Comparison of ENCODE assay signal across 16 cellular contexts in the genomic region with DNA sequence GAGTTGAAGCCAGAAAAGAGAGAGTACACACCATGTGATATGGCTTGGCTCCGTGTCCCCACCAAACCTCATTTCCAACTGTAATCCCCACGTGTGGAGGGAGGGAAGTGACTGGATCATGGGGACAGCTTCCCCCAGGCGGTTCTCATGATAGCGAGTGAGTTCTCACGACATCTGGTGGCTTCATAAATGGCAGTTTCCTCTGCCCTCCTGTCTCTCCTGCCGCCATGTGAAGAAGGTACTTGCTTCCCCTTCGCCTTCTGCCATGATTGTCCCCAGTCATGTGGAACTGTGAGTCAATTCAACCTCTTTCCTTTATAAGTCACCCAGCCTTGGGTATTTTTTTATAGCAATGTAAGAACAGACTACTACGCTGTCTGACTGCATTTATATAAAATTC. TPM values are rescaled to one million over a fixed set of nuclear protein-coding genes. Genes with fewer than 3 reads are reported as not detected.
DNase-seq lines count a peak whose midpoint lies in the region; ATAC-seq and TF ChIP-seq lines count a peak whose summit lies in the region.
"Had no signal": no experiment of that assay in that cellular context is flagged by ENCODE, and none has a peak within 500 bp of the region (broad histone marks: within the 10 kb centered on the region; RNA-seq: fewer than 3 reads in every experiment).

No MANE protein-coding gene starts in this region.

- H3K36me3 Mint-ChIP-seq in stimulated activated effector memory CD8-positive, alpha-beta T cell treated with anti-CD3 and anti-CD28 coated beads, Interleukin-12 subunit alpha, Interleukin-12 subunit beta, amount 100 ng/mL, for 72 hours: no peaks in the 10 kb centered on the region

- H3K9me3 Mint-ChIP-seq in stimulated activated effector memory CD8-positive, alpha-beta T cell treated with anti-CD3 and anti-CD28 coated beads, Interleukin-12 subunit alpha, Interleukin-12 subunit beta, amount 100 ng/mL, for 72 hours: no peaks in the 10 kb centered on the region

- peaks cover 52% of the 10 kb centered on the region for H3K4me1 Mint-ChIP-seq in stimulated activated effector memory CD8-positive, alpha-beta T cell treated with anti-CD3 and anti-CD28 coated beads, Interleukin-12 subunit alpha, Interleukin-12 subunit beta, amount 100 ng/mL, for 72 hours

- DNase-seq in Right ventricle myocardium superior (peak; percentile 4), cardiac septum (ENCODE audit: low spot score) (no peak), foreskin fibroblast (peak; percentile 36 to 52), midbrain (lab: John Stamatoyannopoulos, UW) (no peak), NCI-H2029 treated with DMSO at 0.1 percent for 48 hours (lab: John Stamatoyannopoulos, UW) (no peak)
- no peak for DNase-seq in stimulated activated effector memory CD8-positive, alpha-beta T cell treated with anti-CD3 and anti-CD28 coated beads, Interleukin-12 subunit alpha, Interleukin-12 subunit beta, amount 100 ng/mL, for 72 hours (ENCODE audit: low spot score in 2 of 2)
- DNase-seq: activated CD4-positive, alpha-beta T cell treated with anti-CD3 and anti-CD28 coated beads, Interleukin-2, amount 50 U/mL, for 48 hours; activated effector memory CD4-positive, alpha-beta T cell treated with Interleukin-2 at 50 U/mL for 16 hours; DND-41; GOT3; NCI-H2171 treated with DMSO at 0.1 percent for 48 hours; PC-3; T-helper 2 cell had no signal

- H3K27ac Mint-ChIP-seq in stimulated activated effector memory CD8-positive, alpha-beta T cell treated with anti-CD3 and anti-CD28 coated beads, Interleukin-12 subunit alpha, Interleukin-12 subunit beta, amount 100 ng/mL, for 72 hours: peak overlapping the region; percentile 51

- H3K4me3 Mint-ChIP-seq in stimulated activated effector memory CD8-positive, alpha-beta T cell treated with anti-CD3 and anti-CD28 coated beads, Interleukin-12 subunit alpha, Interleukin-12 subunit beta, amount 100 ng/mL, for 72 hours: no peak overlapping the region

- intact Hi-C loops in Right ventricle myocardium superior (cut with DNase I) (loop anchor here (5.0 kb wide), 1 partner anchor 112 kb away; no protein-coding TSS in a partner anchor), cardiac septum (cut with DNase I) (loop anchor here (5.0 to 10.0 kb wide), 2 partner anchors 112 to 359 kb away; partner anchors contain the start of gene RPS21)

- TF ChIP-seq CTCF in foreskin fibroblast (IDR thresholded peaks at IDR 0.05; ENCODE audit: low read depth, low read length): no peak

- no peak overlapping the region for H3K4me3 ChIP-seq in foreskin fibroblast (ENCODE audit: low read depth in 1 of 2, low read length in 2 of 2)
- H3K4me3 ChIP-seq: left lung had no signal

- ATAC-seq in Right ventricle myocardium superior (ENCODE audit: poor library complexity) (peak; percentile 13), GM21619 (IDR thresholded peaks at IDR 0.05; ENCODE audit: unreplicated experiment) (no peak)
- ATAC-seq in stimulated activated effector memory CD8-positive, alpha-beta T cell treated with anti-CD3 and anti-CD28 coated beads, Interleukin-12 subunit alpha, Interleukin-12 subunit beta, amount 100 ng/mL, for 72 hours: no peak
- ATAC-seq: PC-3 had no signal

TF ChIP-seq in PFSK-1, 5 proteins besides CTCF, POLR2A, EP300 and RAD21:
- no peak for TF ChIP-seq FOXP2 (optimal IDR thresholded peaks at IDR 0.05; ENCODE audit: borderline replicate concordance, extremely low read depth, extremely low read length, insufficient read depth)
- TF ChIP-seq, protein P1, sequence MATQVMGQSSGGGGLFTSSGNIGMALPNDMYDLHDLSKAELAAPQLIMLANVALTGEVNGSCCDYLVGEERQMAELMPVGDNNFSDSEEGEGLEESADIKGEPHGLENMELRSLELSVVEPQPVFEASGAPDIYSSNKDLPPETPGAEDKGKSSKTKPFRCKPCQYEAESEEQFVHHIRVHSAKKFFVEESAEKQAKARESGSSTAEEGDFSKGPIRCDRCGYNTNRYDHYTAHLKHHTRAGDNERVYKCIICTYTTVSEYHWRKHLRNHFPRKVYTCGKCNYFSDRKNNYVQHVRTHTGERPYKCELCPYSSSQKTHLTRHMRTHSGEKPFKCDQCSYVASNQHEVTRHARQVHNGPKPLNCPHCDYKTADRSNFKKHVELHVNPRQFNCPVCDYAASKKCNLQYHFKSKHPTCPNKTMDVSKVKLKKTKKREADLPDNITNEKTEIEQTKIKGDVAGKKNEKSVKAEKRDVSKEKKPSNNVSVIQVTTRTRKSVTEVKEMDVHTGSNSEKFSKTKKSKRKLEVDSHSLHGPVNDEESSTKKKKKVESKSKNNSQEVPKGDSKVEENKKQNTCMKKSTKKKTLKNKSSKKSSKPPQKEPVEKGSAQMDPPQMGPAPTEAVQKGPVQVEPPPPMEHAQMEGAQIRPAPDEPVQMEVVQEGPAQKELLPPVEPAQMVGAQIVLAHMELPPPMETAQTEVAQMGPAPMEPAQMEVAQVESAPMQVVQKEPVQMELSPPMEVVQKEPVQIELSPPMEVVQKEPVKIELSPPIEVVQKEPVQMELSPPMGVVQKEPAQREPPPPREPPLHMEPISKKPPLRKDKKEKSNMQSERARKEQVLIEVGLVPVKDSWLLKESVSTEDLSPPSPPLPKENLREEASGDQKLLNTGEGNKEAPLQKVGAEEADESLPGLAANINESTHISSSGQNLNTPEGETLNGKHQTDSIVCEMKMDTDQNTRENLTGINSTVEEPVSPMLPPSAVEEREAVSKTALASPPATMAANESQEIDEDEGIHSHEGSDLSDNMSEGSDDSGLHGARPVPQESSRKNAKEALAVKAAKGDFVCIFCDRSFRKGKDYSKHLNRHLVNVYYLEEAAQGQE (IDR thresholded peaks at IDR 0.05; ENCODE audit: insufficient read depth in 1 of 2, low read depth in 2 of 2, low read length in 2 of 2): no peak
- TF ChIP-seq SIN3A (IDR thresholded peaks at IDR 0.05; ENCODE audit: borderline replicate concordance, insufficient read depth, low read length): 0 out of 2 replicates have a peak, but pooled peaks have one; percentile 13
- no peak for TF ChIP-seq TAF1 (IDR thresholded peaks at IDR 0.05; ENCODE audit: borderline replicate concordance, insufficient read depth, low read length)

RNA-seq across cellular contexts. Expression of gene TAF4, which starts 40.3 kb away (rescaled TPM):
- 11.6 TPM for total RNA-seq in Right ventricle myocardium superior
- 13.6 TPM for total RNA-seq in cardiac septum
- 32.6 TPM for polyA plus RNA-seq in PFSK-1 (2012; ENCODE audit: insufficient read length, low read depth)

Comparison
In these comparisons a context has a peak if more than half of its experiments do, and no peak if none do; other contexts are left out.
1. DNase-seq: peak in Right ventricle myocardium superior (single experiment) and foreskin fibroblast (2 of 2); none in cardiac septum (single experiment), stimulated activated effector memory CD8-positive, alpha-beta T cell treated with anti-CD3 and anti-CD28 coated beads, Interleukin-12 subunit alpha, Interleukin-12 subunit beta, amount 100 ng/mL, for 72 hours (0 of 2), midbrain (single experiment) and NCI-H2029 treated with DMSO at 0.1 percent for 48 hours (single experiment).